Comparison of ENCODE assay signal across 28 cellular contexts in genomic region chr2:129737660-129738527, GRCh38.
"Had no signal": no experiment of that assay in that cellular context is flagged by ENCODE, and none has a peak within 500 bp of the region (broad histone marks: within the 10 kb centered on the region; RNA-seq: fewer than 3 reads in every experiment).

No MANE protein-coding gene starts in this region.

- H3K27me3 ChIP-seq: brain microvascular endothelial cell had no signal

- H3K36me3 Mint-ChIP-seq: activated naive CD4-positive, alpha-beta T cell treated with anti-CD3 and anti-CD28 coated beads, Interleukin-2, amount 50 U/mL, for 72 hours; activated naive CD8-positive, alpha-beta T cell treated with anti-CD3 and anti-CD28 coated beads, Interleukin-2, amount 10 ng/mL, durations not matched to agents 7 days and 5 days had no signal

- H3K27ac ChIP-seq: brain microvascular endothelial cell, coronary artery, dorsolateral prefrontal cortex, epithelial cell of prostate, WERI-Rb-1 had no signal

- H3K27ac Mint-ChIP-seq: activated B cell treated with CpG ODN at 0.5 μM for 24 hours; activated CD8-positive, alpha-beta T cell treated with anti-CD3 and anti-CD28 coated beads for 36 hours; activated naive CD4-positive, alpha-beta T cell treated with anti-CD3 and anti-CD28 coated beads, Interleukin-2, amount 50 U/mL, for 72 hours; activated naive CD8-positive, alpha-beta T cell treated with anti-CD3 and anti-CD28 coated beads, Interleukin-2, amount 10 ng/mL, durations not matched to agents 7 days and 5 days; activated T-helper 17 cell treated with anti-CD3 and anti-CD28 coated beads, Interleukin-2, amount 50 U/mL, for 72 hours; dendritic cell treated with granulocyte-macrophage colony-stimulating factor and Interleukin-4, amounts not matched to agents 40 ng/mL and 50 ng/mL, for 4 days; effector memory CD8-positive, alpha-beta T cell; T-helper 17 cell; T-helper 2 cell treated with Interferon-gamma antibody and Interleukin-4, amounts not matched to agents 5 μg/mL and 100 μg/mL, for 36 hours had no signal

- H3K27me3 Mint-ChIP-seq: activated B cell treated with CpG ODN at 0.5 μM for 24 hours; activated CD8-positive, alpha-beta T cell treated with anti-CD3 and anti-CD28 coated beads for 36 hours; activated naive CD8-positive, alpha-beta T cell treated with anti-CD3 and anti-CD28 coated beads, Interleukin-2, amount 10 ng/mL, durations not matched to agents 7 days and 5 days had no signal

- DNase-seq: activated B cell treated with CpG ODN at 0.5 μM for 24 hours; activated CD4-positive, alpha-beta T cell treated with anti-CD3 and anti-CD28 coated beads for 48 hours; activated CD4-positive, alpha-beta T cell treated with anti-CD3 and anti-CD28 coated beads, Interleukin-2, amount 50 U/mL, for 1 hour; activated CD4-positive, alpha-beta T cell treated with anti-CD3 and anti-CD28 coated beads, Interleukin-2, amount 50 U/mL, for 48 hours; activated CD8-positive, alpha-beta memory T cell treated with anti-CD3 and anti-CD28 coated beads for 24 hours; activated CD8-positive, alpha-beta T cell treated with anti-CD3 and anti-CD28 coated beads for 36 hours; activated effector memory CD4-positive, alpha-beta T cell treated with Interleukin-2 at 50 U/mL for 16 hours; activated gamma-delta T cell treated with Interleukin-2 at 50 U/mL for 16 hours; activated naive CD4-positive, alpha-beta T cell treated with Interleukin-2 at 50 U/mL for 16 hours; activated naive CD8-positive, alpha-beta T cell treated with anti-CD3 and anti-CD28 coated beads, Interleukin-2, amount 10 ng/mL, durations not matched to agents 7 days and 5 days; activated T-cell treated with anti-CD3 and anti-CD28 coated beads, Interleukin-2, amount 50 U/mL, for 4 hours; anterior cingulate cortex; brain microvascular endothelial cell; dorsolateral prefrontal cortex; effector CD4-positive, alpha-beta T cell; effector memory CD8-positive, alpha-beta T cell; foreskin fibroblast; T-helper 1 cell; T-helper 17 cell; T1000; WERI-Rb-1 had no signal

- H3K4me3 Mint-ChIP-seq: activated B cell treated with CpG ODN at 0.5 μM for 24 hours; activated CD8-positive, alpha-beta T cell treated with anti-CD3 and anti-CD28 coated beads for 36 hours; activated naive CD8-positive, alpha-beta T cell treated with anti-CD3 and anti-CD28 coated beads, Interleukin-2, amount 10 ng/mL, durations not matched to agents 7 days and 5 days; activated T-cell treated with anti-CD3 and anti-CD28 coated beads, Interleukin-2, amount 50 U/mL, for 4 hours; activated T-helper 17 cell treated with anti-CD3 and anti-CD28 coated beads, Interleukin-2, amount 50 U/mL, for 72 hours; central memory CD8-positive, alpha-beta T cell; dendritic cell treated with granulocyte-macrophage colony-stimulating factor and Interleukin-4, amounts not matched to agents 40 ng/mL and 50 ng/mL, for 4 days; effector memory CD8-positive, alpha-beta T cell; T-helper 17 cell; T-helper 2 cell treated with Interferon-gamma antibody and Interleukin-4, amounts not matched to agents 5 μg/mL and 100 μg/mL, for 36 hours had no signal

- H3K4me3 ChIP-seq: coronary artery, dorsolateral prefrontal cortex had no signal

- H3K9me3 Mint-ChIP-seq: activated B cell treated with CpG ODN at 0.5 μM for 24 hours; activated CD8-positive, alpha-beta T cell treated with anti-CD3 and anti-CD28 coated beads for 36 hours; activated naive CD4-positive, alpha-beta T cell treated with anti-CD3 and anti-CD28 coated beads, Interleukin-2, amount 50 U/mL, for 72 hours; activated naive CD8-positive, alpha-beta T cell treated with anti-CD3 and anti-CD28 coated beads, Interleukin-2, amount 10 ng/mL, durations not matched to agents 7 days and 5 days; activated T-cell treated with anti-CD3 and anti-CD28 coated beads, Interleukin-2, amount 50 U/mL, for 4 hours; activated T-helper 17 cell treated with anti-CD3 and anti-CD28 coated beads, Interleukin-2, amount 50 U/mL, for 72 hours; dendritic cell treated with granulocyte-macrophage colony-stimulating factor and Interleukin-4, amounts not matched to agents 40 ng/mL and 50 ng/mL, for 4 days; effector memory CD8-positive, alpha-beta T cell; T-helper 2 cell treated with Interferon-gamma antibody and Interleukin-4, amounts not matched to agents 5 μg/mL and 100 μg/mL, for 36 hours had no signal

- H3K4me1 Mint-ChIP-seq: activated B cell treated with CpG ODN at 0.5 μM for 24 hours; activated naive CD8-positive, alpha-beta T cell treated with anti-CD3 and anti-CD28 coated beads, Interleukin-2, amount 10 ng/mL, durations not matched to agents 7 days and 5 days; activated T-helper 17 cell treated with anti-CD3 and anti-CD28 coated beads, Interleukin-2, amount 50 U/mL, for 72 hours; central memory CD8-positive, alpha-beta T cell; T-helper 17 cell had no signal

- H3K36me3 ChIP-seq: brain microvascular endothelial cell, WERI-Rb-1 had no signal
